In genomic region chr6:79872303-79872702, GRCh38 we compare ENCODE assay signal across 19 cellular contexts.
DNase-seq lines count a peak whose midpoint lies in the region; ATAC-seq and TF ChIP-seq lines count a peak whose summit lies in the region.
"Had no signal": no experiment of that assay in that cellular context is flagged by ENCODE, and none has a peak within 500 bp of the region (broad histone marks: within the 10 kb centered on the region; RNA-seq: fewer than 3 reads in every experiment).

No MANE protein-coding gene starts in this region.

- CTCF ChIA-PET in CD8-positive, alpha-beta T cell (lab: Charles Lee) = interaction anchor here (1.2 kb wide), 1 partner anchor 8 kb away, joined by 3 read pairs; no protein-coding TSS in a partner anchor

- no peaks in the 10 kb centered on the region for H3K9me3 Mint-ChIP-seq in CD8-positive, alpha-beta T cell
- H3K9me3 Mint-ChIP-seq: CD8-positive, alpha-beta memory T cell had no signal

- peak; percentile 52 for DNase-seq in DMS53 (lab: John Stamatoyannopoulos, UW)
- DNase-seq in RWPE2 (ENCODE audit: low spot score) = no peak
- DNase-seq in epithelial cell of prostate (ENCODE audit: low read depth, low spot score) = peak; percentile 93
- no peak for DNase-seq in left lobe of liver (ENCODE audit: low spot score)
- DNase-seq in brain microvascular endothelial cell = no peak
- no peak for DNase-seq in CD8-positive, alpha-beta T cell
- no peak for DNase-seq in NCI-H524 treated with DMSO at 0.1 percent for 48 hours (lab: John Stamatoyannopoulos, UW)
- DNase-seq: C1 segment of cervical spinal cord; Calu3; CD8-positive, alpha-beta memory T cell; GF-D8; MG63; NCI-H1694 treated with DMSO at 0.1 percent for 48 hours; NCI-H2081 treated with DMSO at 0.1 percent for 48 hours; NCI-H2171 treated with DMSO at 0.1 percent for 48 hours; NCI-H526 treated with DMSO at 0.1 percent for 48 hours; SJCRH30 had no signal

- no peak for ATAC-seq in RWPE2 (ENCODE audit: low read depth)
- peak; percentile 9 for ATAC-seq in left lobe of liver
- no peak for ATAC-seq in CD8-positive, alpha-beta T cell
- ATAC-seq: HCT116 had no signal

- intact Hi-C loops in CD8-positive, alpha-beta T cell (cut with DNase I, micrococcal nuclease) = loop anchor here (5.0 to 10.0 kb wide), 2 partner anchors 225 to 1008 kb away; partner anchors contain the start of gene IRAK1BP1 (in 1 of the 2)

- H3K4me3 Mint-ChIP-seq in CD8-positive, alpha-beta T cell = no peak overlapping the region
- H3K4me3 Mint-ChIP-seq: CD8-positive, alpha-beta memory T cell; IgD-negative memory B cell had no signal

- H3K27ac Mint-ChIP-seq in CD8-positive, alpha-beta T cell = no peak overlapping the region
- H3K27ac Mint-ChIP-seq: CD8-positive, alpha-beta memory T cell; IgD-negative memory B cell had no signal

- no peaks in the 10 kb centered on the region for H3K36me3 Mint-ChIP-seq in CD8-positive, alpha-beta T cell
- H3K36me3 Mint-ChIP-seq: CD8-positive, alpha-beta memory T cell; IgD-negative memory B cell had no signal

- H3K4me3 ChIP-seq in RWPE2 (ENCODE audit: severe bottlenecking) = no peak overlapping the region
- no peak overlapping the region for H3K4me3 ChIP-seq in brain microvascular endothelial cell (ENCODE audit: low read depth, low read length)
- no peak overlapping the region for H3K4me3 ChIP-seq in CD8-positive, alpha-beta T cell (ENCODE audit: low read depth, low read length)
- H3K4me3 ChIP-seq: MG63, SJCRH30 had no signal

- peaks cover 13% of the 10 kb centered on the region for H3K27me3 Mint-ChIP-seq in CD8-positive, alpha-beta T cell (ENCODE audit: low read depth)

- H3K27ac ChIP-seq in RWPE2 (ENCODE audit: poor library complexity, severe bottlenecking) (peak overlapping the region; percentile 52), epithelial cell of prostate (peak overlapping the region; percentile 88), brain microvascular endothelial cell (no peak overlapping the region)
- no peak overlapping the region for H3K27ac ChIP-seq in CD8-positive, alpha-beta T cell (ENCODE audit: low read depth, low read length)
- H3K27ac ChIP-seq: SJCRH30 had no signal

- peaks cover 10% of the 10 kb centered on the region for H3K4me1 Mint-ChIP-seq in CD8-positive, alpha-beta T cell (ENCODE audit: low read depth)

- H3K9me3 ChIP-seq in RWPE2 (ENCODE audit: severe bottlenecking) = no peaks in the 10 kb centered on the region
- H3K9me3 ChIP-seq in CD8-positive, alpha-beta T cell (ENCODE audit: low read length) = no peaks in the 10 kb centered on the region
- H3K9me3 ChIP-seq: MG63, SJCRH30 had no signal

- H3K36me3 ChIP-seq in RWPE2 (ENCODE audit: low read depth) (no peaks in the 10 kb centered on the region), brain microvascular endothelial cell (replicated peaks) (no peaks in the 10 kb centered on the region)
- no peaks in the 10 kb centered on the region for H3K36me3 ChIP-seq in CD8-positive, alpha-beta T cell (ENCODE audit: insufficient read depth, low read length)
- H3K36me3 ChIP-seq: MG63, SJCRH30 had no signal

- TF ChIP-seq CTCF in RWPE2 (IDR thresholded peaks at IDR 0.05; ENCODE audit: poor library complexity, severe bottlenecking) (no peak), brain microvascular endothelial cell (IDR thresholded peaks at IDR 0.05; ENCODE audit: low read depth, low read length, missing control alignments) (no peak)
- no peak for TF ChIP-seq CTCF in CD8-positive, alpha-beta T cell (IDR thresholded peaks at IDR 0.05)

- H3K27me3 ChIP-seq in RWPE2 (ENCODE audit: insufficient read depth, poor library complexity, severe bottlenecking) (no peaks in the 10 kb centered on the region), brain microvascular endothelial cell (replicated peaks) (no peaks in the 10 kb centered on the region)
- no peaks in the 10 kb centered on the region for H3K27me3 ChIP-seq in CD8-positive, alpha-beta T cell (ENCODE audit: insufficient read depth, low read length)
- H3K27me3 ChIP-seq: SJCRH30 had no signal

- POLR2A ChIA-PET in CD8-positive, alpha-beta T cell (lab: Charles Lee) = no interaction called here

- H3K4me1 ChIP-seq in RWPE2 (ENCODE audit: insufficient read depth, poor library complexity, severe bottlenecking) = peaks cover 39% of the 10 kb centered on the region
- no peaks in the 10 kb centered on the region for H3K4me1 ChIP-seq in CD8-positive, alpha-beta T cell (ENCODE audit: insufficient read depth, low read length)
- H3K4me1 ChIP-seq: SJCRH30 had no signal

- in situ Hi-C loops in brain microvascular endothelial cell (cut with HindIII; ENCODE audit: low pct_ligation_motif_present, low sequenced_read_pairs) = no loop called here

Comparison
In these comparisons a context has a peak if more than half of its experiments do, and no peak if none do; other contexts are left out.
1. DNase-seq: peak in DMS53 (single experiment) and epithelial cell of prostate (single experiment); none in RWPE2 (single experiment), left lobe of liver (single experiment), brain microvascular endothelial cell (single experiment), CD8-positive, alpha-beta T cell (0 of 7) and NCI-H524 treated with DMSO at 0.1 percent for 48 hours (single experiment).
2. H3K27ac ChIP-seq: peak in RWPE2 (single experiment) and epithelial cell of prostate (single experiment); none in brain microvascular endothelial cell (single experiment) and CD8-positive, alpha-beta T cell (single experiment).